Comparison of ENCODE assay signal across 8 cellular contexts in genomic region chr6:116060572-116061283, GRCh38. TPM values are rescaled to one million over a fixed set of nuclear protein-coding genes. Genes with fewer than 3 reads are reported as not detected.
DNase-seq lines count a peak whose midpoint lies in the region; TF ChIP-seq lines count a peak whose summit lies in the region.

Gene FRK (minus strand): TSS chr6:116060891. CDS start chr6:116060311, 580 bp downstream.

- peak within 1 kb of the TSS; percentile 50 to 90 for H3K27ac ChIP-seq in coronary artery

- no peaks in the 10 kb centered on the region for H3K4me1 ChIP-seq in Loucy (ENCODE audit: insufficient read depth, low read length, poor library complexity, severe bottlenecking)

- no peaks in the 10 kb centered on the region for H3K36me3 ChIP-seq in Loucy (ENCODE audit: insufficient read depth, low read length)

- H3K9me3 ChIP-seq in Loucy (ENCODE audit: insufficient read depth, low read depth, low read length) = no peaks in the 10 kb centered on the region

- H3K4me3 ChIP-seq in Loucy (ENCODE audit: low read length, poor library complexity, severe bottlenecking) (no peak within 1 kb of the TSS), coronary artery (peak within 1 kb of the TSS; percentile 79)

- no peak for TF ChIP-seq CTCF in Loucy (conservative IDR thresholded peaks at IDR 0.05; ENCODE audit: low read length)
- TF ChIP-seq CTCF in coronary artery (IDR thresholded peaks at IDR 0.05) = peak; percentile 49
- peak; percentile 63 for TF ChIP-seq CTCF in neural crest cell (conservative IDR thresholded peaks at IDR 0.05)

- no peaks in the 10 kb centered on the region for H3K9me3 Mint-ChIP-seq in neural crest cell

- H3K4me1 Mint-ChIP-seq in neural crest cell = no peaks in the 10 kb centered on the region

- H3K27me3 Mint-ChIP-seq in neural crest cell (ENCODE audit: low read depth) = no peaks in the 10 kb centered on the region

- no peak within 1 kb of the TSS for H3K9ac ChIP-seq in Loucy (ENCODE audit: low read depth, low read length, poor library complexity, severe bottlenecking)

- peak; percentile 89 for DNase-seq in DMS53 (lab: John Stamatoyannopoulos, UW)
- DNase-seq in coronary artery (ENCODE audit: low spot score) = no peak
- no peak for DNase-seq in neural crest cell (ENCODE audit: low read depth, low spot score)
- DNase-seq in NCI-H1105 treated with DMSO at 0.1 percent for 48 hours (lab: John Stamatoyannopoulos, UW) = no peak
- no peak for DNase-seq in SHP77 (lab: John Stamatoyannopoulos, UW)
- no peak for DNase-seq in SKM-1 (lab: John Stamatoyannopoulos, UW; ENCODE audit: unreplicated experiment)
- DNase-seq in activated CD8-positive, alpha-beta memory T cell treated with anti-CD3 and anti-CD28 coated beads for 24 hours = no peak

- H3K27ac Mint-ChIP-seq in neural crest cell (ENCODE audit: unreplicated experiment) = no peak within 1 kb of the TSS

- no peaks in the 10 kb centered on the region for H3F3A ChIP-seq in Loucy (ENCODE audit: low read depth)

- H2AFZ ChIP-seq in Loucy (ENCODE audit: low read length) = peak within 1 kb of the TSS; percentile 56

- H3K27me3 ChIP-seq in Loucy (ENCODE audit: insufficient read depth, low read length, poor library complexity, severe bottlenecking) = no peaks in the 10 kb centered on the region

- H3K9me2 ChIP-seq in Loucy (replicated peaks; ENCODE audit: low read depth, low read length) = no peaks in the 10 kb centered on the region

- H3K4me2 ChIP-seq in Loucy (ENCODE audit: low read depth, low read length, poor library complexity, severe bottlenecking) = no peak within 1 kb of the TSS

- H3K4me3 Mint-ChIP-seq in neural crest cell = no peak within 1 kb of the TSS

- H3K79me2 ChIP-seq in Loucy (ENCODE audit: insufficient read depth, low read length) = no peaks in the 10 kb centered on the region

- no peaks in the 10 kb centered on the region for H3K36me3 Mint-ChIP-seq in neural crest cell (ENCODE audit: low read depth)

- H4K20me1 ChIP-seq in Loucy (ENCODE audit: insufficient read depth, low read length, poor library complexity, severe bottlenecking) = no peaks in the 10 kb centered on the region

RNA-seq across cellular contexts. Expression of gene FRK, which starts in this region (rescaled TPM):
- total RNA-seq in neural crest cell = 0.11 and 0.12 TPM in 2 replicates
